28 cellular contexts compared by ENCODE assay signal in the genomic region with DNA sequence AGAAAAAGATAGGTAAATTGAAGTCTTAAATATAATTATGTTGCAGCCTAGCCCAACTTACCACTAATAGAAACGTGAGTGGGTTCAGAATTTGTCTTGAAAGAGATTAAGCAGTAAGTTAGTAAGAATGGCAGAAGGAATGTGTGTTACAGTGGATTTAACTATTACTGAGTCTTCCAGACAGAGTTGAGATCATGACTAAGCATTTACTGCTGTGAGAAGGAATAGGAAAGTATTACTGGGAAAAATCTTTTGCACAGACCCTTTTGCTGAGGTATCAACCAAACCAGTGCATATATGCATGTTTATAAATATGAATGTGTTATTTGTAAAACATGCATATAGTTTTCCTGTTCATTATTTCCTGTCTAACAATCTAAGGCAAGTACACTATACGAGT.
A peak's percentile ranks its signal among the peaks of the same experiment; 100 is the strongest.
DNase-seq lines count a peak whose midpoint lies in the region; ATAC-seq, FAIRE-seq and TF ChIP-seq lines count a peak whose summit lies in the region.
"Had no signal": no experiment of that assay in that cellular context is flagged by ENCODE, and none has a peak within 500 bp of the region (broad histone marks: within the 10 kb centered on the region; RNA-seq: fewer than 3 reads in every experiment).

No MANE protein-coding gene starts in this region.

- TF ChIP-seq EP300 in HepG2 (IDR thresholded peaks at IDR 0.05; ENCODE audit: low read depth in 2 of 2, low read length in 2 of 2) (no peak), HepG2 (CRISPR knock-in tag; IDR thresholded peaks at IDR 0.05; ENCODE audit: borderline replicate concordance) (no peak)

- in situ Hi-C loops in HepG2 (cut with HindIII; ENCODE audit: extremely low pct_ligation_motif_present, low pct_unique_long_range_greater_than_20kb): no loop called here

- intact Hi-C loops in HepG2 (cut with micrococcal nuclease; ENCODE audit: unreplicated experiment) (no loop called here), right lobe of liver (cut with DNase I) (no loop called here)

- H3F3A ChIP-seq in smooth muscle cell (ENCODE audit: low read depth): no peaks in the 10 kb centered on the region

- H3K27me3 ChIP-seq in HepG2 (ENCODE audit: control insufficient read depth in 1 of 2, insufficient read depth in 2 of 2, low read length in 2 of 2): no peaks in the 10 kb centered on the region
- H3K27me3 ChIP-seq in right lobe of liver: no peaks in the 10 kb centered on the region
- no peaks in the 10 kb centered on the region for H3K27me3 ChIP-seq in smooth muscle cell (ENCODE audit: low read depth)
- H3K27me3 ChIP-seq: breast epithelium, esophagus muscularis mucosa, spleen, tibial artery had no signal

- H4K20me1 ChIP-seq in HepG2 (ENCODE audit: insufficient read depth, low read length) (no peaks in the 10 kb centered on the region), smooth muscle cell (ENCODE audit: low read depth) (no peaks in the 10 kb centered on the region)

- FAIRE-seq in HepG2 (lab: Jason Lieb, UNC): no peak
- FAIRE-seq: GM12892, H1, keratinocyte had no signal

- ATAC-seq in HepG2: no peak
- no peak for ATAC-seq in right lobe of liver
- ATAC-seq in HG03354 (IDR thresholded peaks at IDR 0.05; ENCODE audit: poor library complexity, severe bottlenecking, unreplicated experiment): no peak
- ATAC-seq in GM21529 (IDR thresholded peaks at IDR 0.05; ENCODE audit: unreplicated experiment): no peak
- ATAC-seq: activated CD4-positive, alpha-beta T cell treated with anti-CD3 and anti-CD28 coated beads for 36 hours; naive thymus-derived CD8-positive, alpha-beta T cell; SK-N-SH treated with all-trans-retinoic acid at 6 μM for 48 hours had no signal

- H3K4me3 ChIP-seq in HepG2 (replicated peaks in 1 of 3; ENCODE audit: insufficient read depth in 1 of 3, low read depth in 2 of 3, low read length in 3 of 3): no peak overlapping the region
- no peak overlapping the region for H3K4me3 ChIP-seq in right lobe of liver
- H3K4me3 ChIP-seq in smooth muscle cell: no peak overlapping the region
- H3K4me3 ChIP-seq: breast epithelium, coronary artery, esophagus muscularis mucosa, spleen, tibial artery had no signal

- no peaks in the 10 kb centered on the region for H3K36me3 ChIP-seq in HepG2 (replicated peaks in 1 of 2; ENCODE audit: control insufficient read depth in 1 of 2, insufficient read depth in 2 of 2, low read length in 2 of 2)
- H3K36me3 ChIP-seq in right lobe of liver: no peaks in the 10 kb centered on the region
- H3K36me3 ChIP-seq in smooth muscle cell (ENCODE audit: low read depth): no peaks in the 10 kb centered on the region
- H3K36me3 ChIP-seq: breast epithelium, esophagus muscularis mucosa, spleen, tibial artery had no signal

- no peak for TF ChIP-seq RAD21 in HepG2 (CRISPR knock-in tag; IDR thresholded peaks at IDR 0.05)

- POLR2A ChIA-PET in HepG2 (lab: Yijun Ruan, JAX): no interaction called here

- no peaks in the 10 kb centered on the region for H3K4me1 ChIP-seq in HepG2 (ENCODE audit: insufficient read depth, low read length)
- no peaks in the 10 kb centered on the region for H3K4me1 ChIP-seq in right lobe of liver
- peaks cover 6% of the 10 kb centered on the region for H3K4me1 ChIP-seq in smooth muscle cell (ENCODE audit: low read depth)
- H3K4me1 ChIP-seq: breast epithelium, esophagus muscularis mucosa, spleen, tibial artery had no signal

- no TSS peak for BruUV-seq in HepG2 (replicated peaks; lab: Mats Ljungman, UMichigan)

- no peak for TF ChIP-seq CTCF in HepG2 (CRISPR knock-in tag; IDR thresholded peaks at IDR 0.05)
- no peak for TF ChIP-seq CTCF in right lobe of liver (IDR thresholded peaks at IDR 0.05)
- no peak for TF ChIP-seq CTCF in VCaP (conservative IDR thresholded peaks at IDR 0.05)
- TF ChIP-seq CTCF in smooth muscle cell (IDR thresholded peaks at IDR 0.05; ENCODE audit: borderline replicate concordance, insufficient read depth, poor library complexity, severe bottlenecking): no peak

- CTCF ChIA-PET in HepG2 (lab: Yijun Ruan, JAX; ENCODE audit: low intra/inter-chr PET ratio, low total read pairs): no interaction called here

- TF ChIP-seq POLR2A in HepG2 (IDR thresholded peaks at IDR 0.05; ENCODE audit: insufficient read depth in 1 of 2, low read depth in 2 of 2, low read length in 2 of 2): no peak
- TF ChIP-seq POLR2A in right lobe of liver (IDR thresholded peaks at IDR 0.05): no peak

- H3K4me2 ChIP-seq in HepG2 (ENCODE audit: low read depth, low read length) (no peak overlapping the region), smooth muscle cell (no peak overlapping the region)

- no peak overlapping the region for H3K27ac ChIP-seq in HepG2 (ENCODE audit: extremely low read length, insufficient read depth, low read length)
- H3K27ac ChIP-seq in right lobe of liver: no peak overlapping the region
- H3K27ac ChIP-seq in VCaP: peak overlapping the region; percentile 70
- peak overlapping the region; percentile 43 for H3K27ac ChIP-seq in smooth muscle cell (ENCODE audit: low read depth)
- H3K27ac ChIP-seq: 22Rv1, breast epithelium, coronary artery, esophagus muscularis mucosa, spleen, tibial artery had no signal

- no peak overlapping the region for H2AFZ ChIP-seq in HepG2 (ENCODE audit: low read length)
- peak overlapping the region; percentile 52 for H2AFZ ChIP-seq in smooth muscle cell (ENCODE audit: low read depth)

- H3K9ac ChIP-seq in HepG2 (ENCODE audit: insufficient read depth, low read depth, low read length) (no peak overlapping the region), smooth muscle cell (ENCODE audit: low read depth) (no peak overlapping the region)

- no peaks in the 10 kb centered on the region for H3K9me3 ChIP-seq in HepG2 (ENCODE audit: low read length)
- no peaks in the 10 kb centered on the region for H3K9me3 ChIP-seq in right lobe of liver
- no peaks in the 10 kb centered on the region for H3K9me3 ChIP-seq in smooth muscle cell (replicated peaks; ENCODE audit: low read depth)
- H3K9me3 ChIP-seq: tibial artery had no signal

- H3K79me2 ChIP-seq in HepG2 (ENCODE audit: insufficient read depth, low read length) (no peaks in the 10 kb centered on the region), smooth muscle cell (ENCODE audit: low read depth) (no peaks in the 10 kb centered on the region)

- DNase-seq in HepG2 (ENCODE audit: low spot score): no peak
- DNase-seq in right lobe of liver: no peak
- peak; percentile 49 for DNase-seq in fibroblast of peridontal ligament (ENCODE audit: extremely low read depth)
- no peak for DNase-seq in smooth muscle cell (lab: John Stamatoyannopoulos, UW; ENCODE audit: unreplicated experiment)
- DNase-seq in H4 (ENCODE audit: low spot score): no peak
- DNase-seq: activated CD4-positive, alpha-beta T cell treated with anti-CD3 and anti-CD28 coated beads for 36 hours; activated CD8-positive, alpha-beta memory T cell treated with anti-CD3 and anti-CD28 coated beads for 24 hours; activated effector memory CD4-positive, alpha-beta T cell treated with anti-CD3 and anti-CD28 coated beads, Interleukin-2, amount 50 U/mL, for 16 hours; activated naive CD8-positive, alpha-beta T cell treated with anti-CD3 and anti-CD28 coated beads, Interleukin-2, amount 10 ng/mL, durations not matched to agents 7 days and 5 days; CD4-positive, alpha-beta memory T cell; EL; KBM-7; naive thymus-derived CD8-positive, alpha-beta T cell; NCI-H1417; NCI-H2081; spleen; tibial artery had no signal

- WGBS in HepG2 (ENCODE audit: low lambda C conversion rate): 2% methylated on average over 2 of the region's 2 CpGs
- 44% methylated on average over 2 of the region's 2 CpGs for WGBS in right lobe of liver (ENCODE audit: insufficient coverage, low coverage, low lambda C conversion rate, missing lambda C conversion rate)
- 45% methylated on average over 2 of the region's 2 CpGs for WGBS in smooth muscle cell (ENCODE audit: low lambda C conversion rate)

TF ChIP-seq in HepG2, 621 proteins besides CTCF, POLR2A, EP300 and RAD21:
- TF ChIP-seq RFXAP (CRISPR knock-in tag; IDR thresholded peaks at IDR 0.05; ENCODE audit: borderline replicate concordance) (no peak), KMT2A (CRISPR knock-in tag; IDR thresholded peaks at IDR 0.05) (no peak), NFE2L2 (IDR thresholded peaks at IDR 0.05; ENCODE audit: low read length) (peak; percentile 57)
TF ChIP-seq in HepG2: peak in this region for 1.

Comparison
In these comparisons a context has a peak if more than half of its experiments do, and no peak if none do; other contexts are left out.
1. H3K27ac ChIP-seq: peak in VCaP (single experiment) and smooth muscle cell (single experiment); none in HepG2 (single experiment) and right lobe of liver (0 of 3).